ENCODE assay signal across 36 cellular contexts in genomic region chr6:128860782-128861181, GRCh38.
"Had no signal": no experiment of that assay in that cellular context is flagged by ENCODE, and none has a peak within 500 bp of the region (broad histone marks: within the 10 kb centered on the region; RNA-seq: fewer than 3 reads in every experiment).

No MANE protein-coding gene starts in this region.

- H3K36me3 ChIP-seq: MG63 had no signal

- DNase-seq: Karpas-422, Kasumi-1, MG63, MM.1S, MV-4-11, NCI-H1048, NCI-H1092, NCI-H1092 treated with DMSO at 0.1 percent for 48 hours, NCI-H1105, NCI-H1105 treated with DMSO at 0.1 percent for 48 hours, NCI-H1417, NCI-H1417 treated with DMSO at 0.1 percent for 48 hours, NCI-H1436, NCI-H1436 treated with DMSO at 0.1 percent for 48 hours, NCI-H146, NCI-H1694, NCI-H1694 treated with DMSO at 0.1 percent for 48 hours, NCI-H187, NCI-H187 treated with DMSO at 0.1 percent for 48 hours, NCI-H1930, NCI-H2029, NCI-H2029 treated with DMSO at 0.1 percent for 48 hours, NCI-H2081, NCI-H2081 treated with DMSO at 0.1 percent for 48 hours, NCI-H2107, NCI-H2171, NCI-H2171 treated with DMSO at 0.1 percent for 48 hours, NCI-H2227 treated with DMSO at 0.1 percent for 48 hours, NCI-H226, NCI-H345, NCI-H446, NCI-H446 treated with DMSO at 0.1 percent for 48 hours, NCI-H510A, NCI-H510A treated with DMSO at 0.1 percent for 48 hours, NCI-H524, NCI-H524 treated with DMSO at 0.1 percent for 48 hours had no signal

- H3K4me3 ChIP-seq: MG63 had no signal

- H3K27me3 ChIP-seq: MG63 had no signal
